32 cellular contexts compared by ENCODE assay signal in the genomic region with DNA sequence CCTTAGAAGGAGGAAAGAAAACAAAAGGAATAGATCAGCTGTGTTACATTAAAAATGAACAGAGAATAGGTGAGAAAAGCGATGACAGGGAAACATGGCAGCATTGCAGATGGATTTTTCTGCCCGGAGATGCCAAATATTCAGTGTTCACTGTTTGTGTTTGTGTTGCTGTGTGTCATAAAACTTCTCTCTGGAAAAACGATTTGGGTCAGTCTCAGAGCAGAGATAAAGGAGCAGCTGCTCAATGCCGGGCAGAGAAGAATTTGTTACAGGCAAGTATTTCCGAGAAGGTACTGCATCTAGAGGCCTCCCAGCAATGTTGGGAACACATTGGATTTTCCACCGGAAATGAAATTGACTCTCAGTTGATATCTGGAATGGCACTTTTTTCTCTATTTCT.
"Had no signal": no experiment of that assay in that cellular context is flagged by ENCODE, and none has a peak within 500 bp of the region (broad histone marks: within the 10 kb centered on the region; RNA-seq: fewer than 3 reads in every experiment).

No MANE protein-coding gene starts in this region.

- H3K4me3 ChIP-seq: adrenal gland, body of pancreas, breast epithelium had no signal

- H3K9me3 ChIP-seq: adrenal gland, body of pancreas, breast epithelium had no signal

- H3K36me3 ChIP-seq: adrenal gland, brain microvascular endothelial cell, breast epithelium had no signal

- H3K27me3 ChIP-seq: adrenal gland, body of pancreas, brain microvascular endothelial cell, breast epithelium had no signal

- DNase-seq: activated B cell treated with CpG ODN at 0.5 μM for 24 hours; activated CD4-positive, alpha-beta memory T cell treated with anti-CD3 and anti-CD28 coated beads for 36 hours; activated CD4-positive, alpha-beta T cell treated with anti-CD3 and anti-CD28 coated beads for 4 hours; activated CD4-positive, alpha-beta T cell treated with anti-CD3 and anti-CD28 coated beads, Interleukin-2, amount 10 ng/mL, durations not matched to agents 24 days and 14 days; activated CD4-positive, alpha-beta T cell treated with anti-CD3 and anti-CD28 coated beads, Interleukin-2, amount 50 U/mL, for 1 hour; activated CD4-positive, alpha-beta T cell treated with anti-CD3 and anti-CD28 coated beads, Interleukin-2, amount 50 U/mL, for 4 hours; activated CD4-positive, CD25-positive, alpha-beta regulatory T cell treated with anti-CD3 and anti-CD28 coated beads, Interleukin-2, amount 50 U/mL, for 72 hours; activated CD8-positive, alpha-beta memory T cell treated with anti-CD3 and anti-CD28 coated beads, Interleukin-2, amount 50 U/mL, for 4 hours; activated CD8-positive, alpha-beta T cell treated with anti-CD3 and anti-CD28 coated beads for 36 hours; activated effector memory CD4-positive, alpha-beta T cell treated with anti-CD3 and anti-CD28 coated beads, Interleukin-2, amount 50 U/mL, for 16 hours; activated gamma-delta T cell treated with Interleukin-2 at 50 U/mL for 16 hours; activated naive CD4-positive, alpha-beta T cell; activated naive CD4-positive, alpha-beta T cell treated with anti-CD3 and anti-CD28 coated beads for 36 hours; activated naive CD4-positive, alpha-beta T cell treated with anti-CD3 and anti-CD28 coated beads, Interleukin-2, amount 50 U/mL, for 16 hours; activated naive CD8-positive, alpha-beta T cell treated with anti-CD3 and anti-CD28 coated beads for 36 hours; activated T-cell treated with anti-CD3 and anti-CD28 coated beads for 4 hours; activated T-cell treated with anti-CD3 and anti-CD28 coated beads, Interleukin-2, amount 50 U/mL, for 1 hour; activated T-cell treated with anti-CD3 and anti-CD28 coated beads, Interleukin-2, amount 50 U/mL, for 4 hours; activated T-cell treated with anti-CD3 and anti-CD28 coated beads, Interleukin-2, amount 50 U/mL, for 72 hours; adrenal gland; amniotic stem cell; aorta; body of pancreas; brain microvascular endothelial cell; central memory CD4-positive, alpha-beta T cell; T-helper 1 cell; T-helper 2 cell; T-helper 9 cell had no signal

- H3K27ac ChIP-seq: adrenal gland, body of pancreas, brain microvascular endothelial cell, breast epithelium, VCaP had no signal

- H3K4me1 ChIP-seq: adrenal gland, body of pancreas, breast epithelium had no signal

- ATAC-seq: activated CD8-positive, alpha-beta T cell treated with anti-CD3 and anti-CD28 coated beads for 36 hours; activated naive CD4-positive, alpha-beta T cell treated with anti-CD3 and anti-CD28 coated beads, Interleukin-2, amount 50 U/mL, for 72 hours; activated T-cell treated with anti-CD3 and anti-CD28 coated beads, Interleukin-2, amount 50 U/mL, for 4 hours; activated T-cell treated with anti-CD3 and anti-CD28 coated beads, Interleukin-2, amount 50 U/mL, for 72 hours; activated T-helper 17 cell treated with anti-CD3 and anti-CD28 coated beads, Interleukin-2, amount 50 U/mL, for 72 hours; body of pancreas had no signal
